Comparison of ENCODE assay signal across 8 cellular contexts in the genomic region with DNA sequence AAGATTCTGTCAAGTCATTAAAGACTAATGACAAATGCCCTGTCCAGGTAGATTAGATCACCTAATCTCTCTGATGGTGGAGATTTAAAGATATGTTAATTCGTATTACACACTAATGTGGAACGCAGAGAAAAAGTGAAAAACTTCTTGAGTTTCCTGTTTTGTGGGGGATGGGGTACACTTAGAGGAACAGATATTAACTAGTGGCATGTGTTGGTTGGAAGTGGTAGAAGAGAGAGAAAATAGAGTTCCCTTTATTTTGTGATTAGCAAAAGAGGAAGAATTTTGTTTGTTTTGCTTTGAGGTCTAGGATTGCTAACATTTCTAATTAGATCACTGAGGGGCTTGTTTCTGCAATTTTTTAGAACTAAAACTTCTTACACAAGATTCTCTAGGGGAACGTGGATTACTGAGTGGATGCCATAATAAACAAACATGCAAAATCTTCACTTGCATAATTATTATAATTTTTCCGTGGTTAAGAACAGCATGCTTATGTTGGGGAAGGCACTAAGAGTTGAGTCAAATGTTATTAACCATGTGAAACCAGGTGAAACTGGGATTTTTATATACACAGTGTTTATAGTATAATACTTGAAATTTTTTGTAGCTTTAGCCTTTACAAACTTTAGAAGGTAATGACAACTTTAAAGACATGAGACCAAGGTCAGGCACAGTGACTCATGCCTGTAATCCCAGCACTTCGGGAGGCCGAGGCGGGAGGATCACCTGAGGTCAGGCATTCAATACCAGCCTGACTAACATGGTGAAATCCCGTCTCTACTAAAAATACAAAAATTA.
DNase-seq lines count a peak whose midpoint lies in the region; ATAC-seq lines count a peak whose summit lies in the region.

No MANE protein-coding gene starts in this region.

- DNase-seq in Kasumi-1 (lab: John Stamatoyannopoulos, UW): peak; percentile 60 to 72
- DNase-seq in amniotic epithelial cell (ENCODE audit: low read depth): peak; percentile 68
- DNase-seq in natural killer cell treated with Interleukin-12 subunit alpha and Interleukin-12 subunit beta and Interleukin-15 and Interleukin-18, amount 100 ng/mL, for 72 hours (ENCODE audit: low spot score): no peak
- DNase-seq in activated gamma-delta T cell treated with Interleukin-2 at 50 U/mL for 16 hours: no peak
- DNase-seq in DMS153 (lab: John Stamatoyannopoulos, UW): no peak
- DNase-seq in activated CD8-positive, alpha-beta memory T cell treated with anti-CD3 and anti-CD28 coated beads, Interleukin-2, amount 50 U/mL, for 48 hours: no peak

- peaks cover 24 to 35% of the 10 kb centered on the region in 2 donors for H3K4me1 Mint-ChIP-seq in natural killer cell treated with Interleukin-12 subunit alpha and Interleukin-12 subunit beta and Interleukin-15 and Interleukin-18, amount 100 ng/mL, for 72 hours (ENCODE audit: low read depth in 2 of 2)

- peak; percentile 36 for ATAC-seq in GM19351 (IDR thresholded peaks at IDR 0.05; ENCODE audit: unreplicated experiment)
- ATAC-seq in natural killer cell treated with Interleukin-12 subunit alpha and Interleukin-12 subunit beta and Interleukin-15 and Interleukin-18, amount 100 ng/mL, for 72 hours: peak in 1 of 2 donors; percentile 59
- ATAC-seq in HG03378 (IDR thresholded peaks at IDR 0.05; ENCODE audit: unreplicated experiment): no peak

- no peaks in the 10 kb centered on the region for H3K9me3 Mint-ChIP-seq in natural killer cell treated with Interleukin-12 subunit alpha and Interleukin-12 subunit beta and Interleukin-15 and Interleukin-18, amount 100 ng/mL, for 72 hours

- peak overlapping the region; percentile 75 to 76 for H3K27ac Mint-ChIP-seq in natural killer cell treated with Interleukin-12 subunit alpha and Interleukin-12 subunit beta and Interleukin-15 and Interleukin-18, amount 100 ng/mL, for 72 hours

- no peaks in the 10 kb centered on the region for H3K36me3 Mint-ChIP-seq in natural killer cell treated with Interleukin-12 subunit alpha and Interleukin-12 subunit beta and Interleukin-15 and Interleukin-18, amount 100 ng/mL, for 72 hours

- H3K4me3 Mint-ChIP-seq in natural killer cell treated with Interleukin-12 subunit alpha and Interleukin-12 subunit beta and Interleukin-15 and Interleukin-18, amount 100 ng/mL, for 72 hours: peak overlapping the region; percentile 79

- no peaks in the 10 kb centered on the region for H3K27me3 Mint-ChIP-seq in natural killer cell treated with Interleukin-12 subunit alpha and Interleukin-12 subunit beta and Interleukin-15 and Interleukin-18, amount 100 ng/mL, for 72 hours

Comparison
In these comparisons a context has a peak if more than half of its experiments do, and no peak if none do; other contexts are left out.
1. DNase-seq: peak in Kasumi-1 (2 of 2) and amniotic epithelial cell (single experiment); none in natural killer cell treated with Interleukin-12 subunit alpha and Interleukin-12 subunit beta and Interleukin-15 and Interleukin-18, amount 100 ng/mL, for 72 hours (single experiment), activated gamma-delta T cell treated with Interleukin-2 at 50 U/mL for 16 hours (single experiment), DMS153 (single experiment) and activated CD8-positive, alpha-beta memory T cell treated with anti-CD3 and anti-CD28 coated beads, Interleukin-2, amount 50 U/mL, for 48 hours (single experiment).